18 cellular contexts compared by ENCODE assay signal in the genomic region with DNA sequence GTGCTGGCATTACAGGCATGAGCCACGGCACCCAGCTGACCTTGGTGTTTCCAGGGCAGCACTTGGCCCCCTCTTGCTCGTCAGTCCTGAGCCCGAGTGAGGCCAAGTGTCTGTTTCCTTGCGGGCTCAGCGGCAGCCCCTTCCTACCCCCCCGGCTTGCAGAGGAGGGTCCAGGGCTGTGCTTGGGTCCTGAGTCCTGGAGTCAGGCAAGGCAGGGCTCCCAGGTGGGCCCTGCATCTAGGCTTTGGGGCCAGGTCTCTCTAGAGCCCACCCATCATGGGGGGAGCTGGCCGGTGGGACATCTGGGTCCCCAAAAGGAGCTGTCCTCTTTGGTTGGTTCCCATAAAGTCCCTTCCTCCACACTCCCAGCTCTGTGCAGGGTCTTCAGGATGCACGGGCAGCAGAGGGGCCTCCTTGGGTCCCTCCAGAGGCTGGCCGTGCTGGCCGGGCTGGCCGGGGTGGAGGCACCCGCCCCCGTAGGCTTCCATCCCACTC.
DNase-seq lines count a peak whose midpoint lies in the region; ATAC-seq, FAIRE-seq and TF ChIP-seq lines count a peak whose summit lies in the region.
"Had no signal": no experiment of that assay in that cellular context is flagged by ENCODE, and none has a peak within 500 bp of the region (broad histone marks: within the 10 kb centered on the region; RNA-seq: fewer than 3 reads in every experiment).

No MANE protein-coding gene starts in this region.

- CTCF ChIA-PET in HepG2 (lab: Yijun Ruan, JAX; ENCODE audit: low intra/inter-chr PET ratio, low total read pairs): no interaction called here

- peaks cover 9% of the 10 kb centered on the region for H3K4me1 Mint-ChIP-seq in CD14-positive monocyte
- no peaks in the 10 kb centered on the region for H3K4me1 Mint-ChIP-seq in activated naive CD8-positive, alpha-beta T cell treated with anti-CD3 and anti-CD28 coated beads, Interleukin-2, amount 50 U/mL, for 24 hours

- H3K9ac ChIP-seq in HepG2 (ENCODE audit: insufficient read depth, low read depth, low read length): no peak overlapping the region

- no TSS peak for BruUV-seq in HepG2 (replicated peaks; lab: Mats Ljungman, UMichigan)

- in situ Hi-C loops in HepG2 (cut with HindIII; ENCODE audit: extremely low pct_ligation_motif_present, low pct_unique_long_range_greater_than_20kb): no loop called here

- ATAC-seq in RWPE2 (ENCODE audit: low read depth) (no peak), HepG2 (no peak), sciatic nerve (no peak)
- ATAC-seq in activated naive CD8-positive, alpha-beta T cell treated with anti-CD3 and anti-CD28 coated beads, Interleukin-2, amount 50 U/mL, for 24 hours: no peak

- TF ChIP-seq RAD21 in HepG2 (CRISPR knock-in tag; IDR thresholded peaks at IDR 0.05): no peak

- H3K79me2 ChIP-seq in HepG2 (ENCODE audit: insufficient read depth, low read length): no peaks in the 10 kb centered on the region

- H3K36me3 ChIP-seq in RWPE2 (ENCODE audit: low read depth) (no peaks in the 10 kb centered on the region), HepG2 (replicated peaks in 1 of 2; ENCODE audit: control insufficient read depth in 1 of 2, insufficient read depth in 2 of 2, low read length in 2 of 2) (no peaks in the 10 kb centered on the region), H7 (replicated peaks; ENCODE audit: control insufficient read depth, insufficient read depth, low read length) (no peaks in the 10 kb centered on the region)

- no peak overlapping the region for H3K27ac Mint-ChIP-seq in CD14-positive monocyte
- no peak overlapping the region for H3K27ac Mint-ChIP-seq in activated naive CD8-positive, alpha-beta T cell treated with anti-CD3 and anti-CD28 coated beads, Interleukin-2, amount 50 U/mL, for 24 hours

- no peak overlapping the region for H3K4me3 Mint-ChIP-seq in CD14-positive monocyte
- no peak overlapping the region for H3K4me3 Mint-ChIP-seq in activated naive CD8-positive, alpha-beta T cell treated with anti-CD3 and anti-CD28 coated beads, Interleukin-2, amount 50 U/mL, for 24 hours

- H3K27ac ChIP-seq in RWPE2 (ENCODE audit: poor library complexity, severe bottlenecking): no peak overlapping the region
- no peak overlapping the region for H3K27ac ChIP-seq in HepG2 (ENCODE audit: extremely low read length, insufficient read depth, low read length)

- H3K4me1 ChIP-seq in RWPE2 (ENCODE audit: insufficient read depth, poor library complexity, severe bottlenecking) (no peaks in the 10 kb centered on the region), HepG2 (ENCODE audit: insufficient read depth, low read length) (0 out of 2 replicates have a peak, but pooled peaks cover 5% of the 10 kb centered on the region)

- H2AFZ ChIP-seq in HepG2 (ENCODE audit: low read length): no peak overlapping the region

- H3K4me3 ChIP-seq in RWPE2 (ENCODE audit: severe bottlenecking) (no peak overlapping the region), HepG2 (replicated peaks in 1 of 3; ENCODE audit: insufficient read depth in 1 of 3, low read depth in 2 of 3, low read length in 3 of 3) (no peak overlapping the region), H7 (ENCODE audit: insufficient read depth, low read depth, low read length) (no peak overlapping the region)

- no peaks in the 10 kb centered on the region for H3K27me3 ChIP-seq in RWPE2 (ENCODE audit: insufficient read depth, poor library complexity, severe bottlenecking)
- peaks cover 26 to 93% of the 10 kb centered on the region in 2 experiments for H3K27me3 ChIP-seq in HepG2 (ENCODE audit: control insufficient read depth in 1 of 2, insufficient read depth in 2 of 2, low read length in 2 of 2)
- H3K27me3 ChIP-seq in H7 (ENCODE audit: control insufficient read depth, insufficient read depth, low read length): no peaks in the 10 kb centered on the region

- no peak overlapping the region for H3K4me2 ChIP-seq in HepG2 (ENCODE audit: low read depth, low read length)

- DNase-seq in CD14-positive monocyte (ENCODE audit: low spot score) (peak; percentile 34), RWPE2 (ENCODE audit: low spot score) (peak; percentile 39), HepG2 (ENCODE audit: low spot score) (no peak), sciatic nerve (ENCODE audit: low spot score) (peak; percentile 14), inferior parietal cortex (ENCODE audit: extremely low spot score) (no peak), H7 (no peak)
- DNase-seq in activated naive CD8-positive, alpha-beta T cell treated with anti-CD3 and anti-CD28 coated beads, Interleukin-2, amount 50 U/mL, for 24 hours: no peak
- DNase-seq: ACHN, C1 segment of cervical spinal cord, NCI-H1105 treated with DMSO at 0.1 percent for 48 hours, NCI-H1694, NCI-H2081 treated with DMSO at 0.1 percent for 48 hours, OCI-M1, SHP77 treated with DMSO at 0.1 percent for 48 hours had no signal

- no peak for TF ChIP-seq CTCF in CD14-positive monocyte (IDR thresholded peaks at IDR 0.05)
- TF ChIP-seq CTCF in RWPE2 (IDR thresholded peaks at IDR 0.05; ENCODE audit: poor library complexity, severe bottlenecking): no peak
- no peak for TF ChIP-seq CTCF in HepG2 (CRISPR knock-in tag; IDR thresholded peaks at IDR 0.05)

- POLR2A ChIA-PET in HepG2 (lab: Yijun Ruan, JAX): interaction anchor here (0.9 kb wide), 1 partner anchor 194 kb away, joined by 3 read pairs; no protein-coding TSS in a partner anchor

- peaks cover 0 to 2% (median 0%) of the 10 kb centered on the region in 7 donors for H3K9me3 Mint-ChIP-seq in CD14-positive monocyte
- H3K9me3 Mint-ChIP-seq in activated naive CD8-positive, alpha-beta T cell treated with anti-CD3 and anti-CD28 coated beads, Interleukin-2, amount 50 U/mL, for 24 hours: no peaks in the 10 kb centered on the region

- H3K36me3 Mint-ChIP-seq in CD14-positive monocyte: peaks cover 0 to 3% of the 10 kb centered on the region in 2 donors
- H3K36me3 Mint-ChIP-seq in activated naive CD8-positive, alpha-beta T cell treated with anti-CD3 and anti-CD28 coated beads, Interleukin-2, amount 50 U/mL, for 24 hours (ENCODE audit: low read depth): no peaks in the 10 kb centered on the region

- TF ChIP-seq POLR2A in HepG2 (IDR thresholded peaks at IDR 0.05; ENCODE audit: insufficient read depth in 1 of 2, low read depth in 2 of 2, low read length in 2 of 2): no peak

- peaks cover 10 to 19% (median 10%) of the 10 kb centered on the region in 3 donors for H3K27me3 Mint-ChIP-seq in CD14-positive monocyte (ENCODE audit: low read depth in 3 of 3)
- H3K27me3 Mint-ChIP-seq in activated naive CD8-positive, alpha-beta T cell treated with anti-CD3 and anti-CD28 coated beads, Interleukin-2, amount 50 U/mL, for 24 hours: no peaks in the 10 kb centered on the region

- H3K9me3 ChIP-seq in RWPE2 (ENCODE audit: severe bottlenecking): no peaks in the 10 kb centered on the region
- no peaks in the 10 kb centered on the region for H3K9me3 ChIP-seq in HepG2 (ENCODE audit: low read length)

- TF ChIP-seq EP300 in HepG2 (IDR thresholded peaks at IDR 0.05; ENCODE audit: low read depth in 2 of 2, low read length in 2 of 2) (no peak), HepG2 (CRISPR knock-in tag; IDR thresholded peaks at IDR 0.05; ENCODE audit: borderline replicate concordance) (no peak)

- no peak for FAIRE-seq in HepG2 (lab: Jason Lieb, UNC)
- FAIRE-seq: D721Med, GM12891, GM19239, H1 had no signal

- WGBS in HepG2 (ENCODE audit: low lambda C conversion rate): 32% methylated on average over 8 of the region's 13 CpGs

- H4K20me1 ChIP-seq in HepG2 (ENCODE audit: insufficient read depth, low read length): no peaks in the 10 kb centered on the region

- intact Hi-C loops in CD14-positive monocyte (cut with micrococcal nuclease): no loop called here
- intact Hi-C loops in HepG2 (cut with micrococcal nuclease; ENCODE audit: unreplicated experiment): no loop called here
- intact Hi-C loops in sciatic nerve (cut with DNase I): no loop called here

TF ChIP-seq in HepG2, 621 proteins besides CTCF, POLR2A, EP300 and RAD21:
- TF ChIP-seq ZNF687 (CRISPR knock-in tag; IDR thresholded peaks at IDR 0.05) (peak; percentile 7; the same call in 1 of the 2 replicates), KLF9 (CRISPR knock-in tag; IDR thresholded peaks at IDR 0.05; ENCODE audit: low read depth) (no peak), KMT2B (CRISPR knock-in tag; IDR thresholded peaks at IDR 0.05) (no peak), ZNF773 (CRISPR knock-in tag; IDR thresholded peaks at IDR 0.05; ENCODE audit: borderline replicate concordance) (no peak), PCBP1 (IDR thresholded peaks at IDR 0.05; ENCODE audit: borderline replicate concordance, low read depth, low read length) (0 out of 2 replicates have a peak, but pooled peaks have one; percentile 43)
TF ChIP-seq in HepG2: peak in this region for 2.

Comparison
In these comparisons a context has a peak if more than half of its experiments do, and no peak if none do; other contexts are left out.
1. DNase-seq: peak in CD14-positive monocyte (single experiment), RWPE2 (single experiment) and sciatic nerve (single experiment); none in HepG2 (single experiment), inferior parietal cortex (single experiment), H7 (single experiment) and activated naive CD8-positive, alpha-beta T cell treated with anti-CD3 and anti-CD28 coated beads, Interleukin-2, amount 50 U/mL, for 24 hours (single experiment).